ENCODE assay signal across 8 cellular contexts in the genomic region with DNA sequence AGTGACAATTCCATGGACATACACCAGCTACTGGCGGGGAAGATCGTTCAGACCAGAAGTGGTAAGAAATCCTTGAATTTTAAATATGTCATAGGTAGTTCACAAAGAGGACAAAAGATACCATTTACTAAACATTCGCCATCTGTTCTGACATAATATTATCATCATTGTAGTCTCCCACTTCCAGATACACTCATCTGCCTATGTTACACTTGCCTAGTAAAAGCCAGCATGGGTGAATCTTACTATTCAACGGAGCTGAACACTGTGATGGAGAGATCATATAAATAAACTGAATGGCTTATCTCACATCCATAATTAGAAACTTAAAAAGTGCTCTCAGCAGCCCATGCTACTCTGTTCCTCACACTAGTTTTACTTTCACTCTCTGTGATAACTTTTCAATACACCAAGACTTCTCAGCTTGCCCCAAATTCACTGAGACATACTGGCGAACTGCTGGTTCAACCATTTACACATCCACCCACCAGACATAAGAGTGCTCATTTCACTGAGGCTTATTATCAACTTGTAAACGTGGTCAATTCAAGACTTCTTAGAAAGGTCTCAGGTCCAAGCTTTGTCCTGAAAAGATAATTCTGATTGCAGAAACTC. TPM values are rescaled to one million over a fixed set of nuclear protein-coding genes. Genes with fewer than 3 reads are reported as not detected.
DNase-seq lines count a peak whose midpoint lies in the region; ATAC-seq, FAIRE-seq and TF ChIP-seq lines count a peak whose summit lies in the region.

No MANE protein-coding gene starts in this region.

- H3K9ac ChIP-seq in HUES64 (ENCODE audit: low read depth, low read length) (peak overlapping the region; percentile 67), kidney (ENCODE audit: low read length in 2 of 2) (peak overlapping the region; percentile 70 to 92)

- no peak for FAIRE-seq in kidney (lab: Jason Lieb, UNC)

- no peak for TF ChIP-seq POLR2A in testis (IDR thresholded peaks at IDR 0.05)

- DNase-seq in kidney (no peak), testis (no peak), D341Med (ENCODE audit: low spot score) (no peak), islet precursor cell (no peak)

- H3K9me3 ChIP-seq in HUES64 (ENCODE audit: insufficient read depth, low read depth, low read length) (no peaks in the 10 kb centered on the region), kidney (ENCODE audit: control insufficient read depth in 1 of 2, low read length in 2 of 2) (no peaks in the 10 kb centered on the region), testis (no peaks in the 10 kb centered on the region)

- H3K36me3 ChIP-seq in HUES64 (ENCODE audit: insufficient read depth, low read length) (0 out of 2 replicates have a peak, but pooled peaks cover 6% of the 10 kb centered on the region), kidney (ENCODE audit: control insufficient read depth in 1 of 2, insufficient read depth in 2 of 2, low read length in 2 of 2) (no peaks in the 10 kb centered on the region), testis (ENCODE audit: low read depth, missing control alignments) (no peaks in the 10 kb centered on the region)

- no peak for TF ChIP-seq CTCF in GM12875 (IDR thresholded peaks at IDR 0.05; ENCODE audit: borderline replicate concordance, insufficient read depth, low read depth, low read length)
- TF ChIP-seq CTCF in kidney (IDR thresholded peaks at IDR 0.05; ENCODE audit: borderline replicate concordance, extremely low read depth, insufficient read depth): no peak
- no peak for TF ChIP-seq CTCF in testis (IDR thresholded peaks at IDR 0.05)

- ATAC-seq in GM21576 (IDR thresholded peaks at IDR 0.05; ENCODE audit: unreplicated experiment): peak; percentile 47

- peak overlapping the region; percentile 89 for H3K4me3 ChIP-seq in GM12875 (ENCODE audit: low read depth, low read length)
- H3K4me3 ChIP-seq in HUES64 (ENCODE audit: low read length): peak overlapping the region; percentile 75
- peak overlapping the region; percentile 72 to 96 for H3K4me3 ChIP-seq in kidney (ENCODE audit: low read length in 2 of 2)
- H3K4me3 ChIP-seq in testis: peak overlapping the region; percentile 85 to 100

- no peaks in the 10 kb centered on the region for H3K27me3 ChIP-seq in HUES64 (ENCODE audit: insufficient read depth, low read length)
- no peaks in the 10 kb centered on the region for H3K27me3 ChIP-seq in testis

- WGBS in HUES64: 49% methylated on average over 5 of the region's 6 CpGs
- 6% methylated on average over 6 of the region's 6 CpGs for WGBS in testis, 2 donors

- intact Hi-C loops in kidney (cut with DNase I) (no loop called here), testis (cut with DNase I; ENCODE audit: low total_unique reads) (no loop called here)

- H3K4me1 ChIP-seq in HUES64 (ENCODE audit: insufficient read depth, low read length) (peaks cover 16% of the 10 kb centered on the region), kidney (ENCODE audit: control insufficient read depth in 1 of 2, insufficient read depth in 1 of 2, low read depth in 1 of 2, low read length in 2 of 2) (peaks cover 8 to 12% of the 10 kb centered on the region in 2 donors), testis (peaks cover 18% of the 10 kb centered on the region)

- H3K27ac ChIP-seq in HUES64 (ENCODE audit: low read depth, low read length) (peak overlapping the region; percentile 68), angular gyrus (ENCODE audit: low read depth, low read length) (peak overlapping the region; percentile 81), kidney (ENCODE audit: low read depth in 2 of 2, low read length in 2 of 2) (peak overlapping the region; percentile 97 to 99), testis (peak overlapping the region; percentile 99 to 100)

RNA-seq across cellular contexts. Expression of a gene that starts 0.5 kb away (rescaled TPM):
- 91.0 TPM for polyA plus RNA-seq in HUES64 (2013, experiment 1 of 2)
- polyA plus RNA-seq in HUES64 (2013, experiment 2 of 2): 97.3 TPM
- total RNA-seq in kidney (152 TPM), testis (100 to 1,000 TPM; 114 to 128 TPM)
- polyA plus RNA-seq in kidney (ENCODE audit: insufficient read depth, low read depth, low replicate concordance) (28.1 TPM), testis (ENCODE audit: insufficient read depth, low read depth, low replicate concordance) (67.0 TPM)
